10 cellular contexts compared by ENCODE assay signal in the genomic region with DNA sequence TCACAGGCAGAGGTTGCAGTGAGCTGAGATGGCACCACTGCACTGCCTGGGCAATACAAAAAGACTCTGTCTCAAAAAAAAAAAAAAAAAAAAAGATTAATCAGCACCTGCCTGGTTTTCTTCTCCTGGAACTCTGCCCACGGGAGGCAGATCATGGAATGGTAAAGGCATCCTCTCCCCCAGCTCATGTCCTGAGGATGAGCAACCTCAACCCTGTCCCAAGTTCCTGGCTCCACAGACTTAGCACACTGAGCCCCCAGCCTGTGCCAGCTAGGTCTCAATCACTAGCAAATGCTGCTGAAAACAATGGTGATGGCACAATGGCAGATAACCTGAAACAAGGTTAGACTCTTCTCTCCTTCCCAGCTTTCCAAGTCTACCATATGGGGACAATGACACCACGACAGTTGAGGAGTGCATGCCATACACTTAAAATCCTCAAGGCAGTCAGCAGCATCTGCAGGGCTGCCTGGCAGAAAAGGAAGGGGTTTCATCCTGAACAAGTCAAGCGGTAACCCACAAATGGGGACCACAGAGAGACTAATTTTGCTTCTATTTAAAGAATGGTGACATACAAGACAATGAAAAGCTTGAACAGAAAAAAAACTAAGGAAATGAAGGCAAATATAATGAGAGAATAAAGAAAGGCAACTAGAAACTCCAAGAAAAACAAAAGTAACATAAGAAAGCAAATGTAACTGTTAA. TPM values are rescaled to one million over a fixed set of nuclear protein-coding genes. Genes with fewer than 3 reads are reported as not detected.
A peak's percentile ranks its signal among the peaks of the same experiment; 100 is the strongest.
DNase-seq lines count a peak whose midpoint lies in the region; ATAC-seq and TF ChIP-seq lines count a peak whose summit lies in the region.
"Had no signal": no experiment of that assay in that cellular context is flagged by ENCODE, and none has a peak within 500 bp of the region (broad histone marks: within the 10 kb centered on the region; RNA-seq: fewer than 3 reads in every experiment).

No MANE protein-coding gene starts in this region.

- 74 to 81% methylated on average over 3 of the region's 3 CpGs for WGBS in heart right ventricle, 2 donors
- WGBS in spleen, 5 donors: 39 to 52% (median 41%) methylated on average over 3 of the region's 3 CpGs

- H3K4me1 ChIP-seq in right atrium auricular region: peaks cover 0 to 15% of the 10 kb centered on the region in 2 donors
- H3K4me1 ChIP-seq in heart right ventricle: peaks cover 6 to 16% (median 9%) of the 10 kb centered on the region in 9 donors
- peaks cover 8 to 48% (median 28%) of the 10 kb centered on the region in 6 donors for H3K4me1 ChIP-seq in spleen

- ATAC-seq in heart right ventricle (no peak), HG03045 (IDR thresholded peaks at IDR 0.05; ENCODE audit: unreplicated experiment) (no peak)
- ATAC-seq: Panc1 had no signal

- H3K9me3 ChIP-seq in right atrium auricular region: no peaks in the 10 kb centered on the region
- H3K9me3 ChIP-seq in heart right ventricle: no peaks in the 10 kb centered on the region
- H3K9me3 ChIP-seq in spleen: no peaks in the 10 kb centered on the region

- no peak overlapping the region for H3K4me3 ChIP-seq in right atrium auricular region
- H3K4me3 ChIP-seq in heart right ventricle: no peak overlapping the region
- H3K4me3 ChIP-seq in spleen: no peak overlapping the region

- H3K27me3 ChIP-seq in right atrium auricular region (no peaks in the 10 kb centered on the region), heart right ventricle (no peaks in the 10 kb centered on the region), spleen (replicated peaks in 1 of 7) (no peaks in the 10 kb centered on the region)

- intact Hi-C loops in heart right ventricle (cut with DNase I) (no loop called here), spleen (cut with DNase I; ENCODE audit: low total_unique reads) (no loop called here)

- DNase-seq in right atrium auricular region (ENCODE audit: low spot score) (peak; percentile 47), heart right ventricle (no peak), NCI-H69 (lab: John Stamatoyannopoulos, UW) (peak; percentile 18), glomerular visceral epithelial cell (ENCODE audit: extremely low spot score) (peak; percentile 22), spleen (no peak), SW480 (ENCODE audit: low spot score) (no peak), NCI-H1436 (lab: John Stamatoyannopoulos, UW) (no peak)
- DNase-seq: stimulated activated CD4-positive, alpha-beta T cell treated with anti-CD3 and anti-CD28 coated beads, Interleukin-1b, Interleukin-23, amount 100 ng/mL, for 48 hours had no signal

- TF ChIP-seq POLR2A in spleen (IDR thresholded peaks at IDR 0.05): no peak

- no peak for TF ChIP-seq CTCF in right atrium auricular region (IDR thresholded peaks at IDR 0.05)
- no peak for TF ChIP-seq CTCF in heart right ventricle (IDR thresholded peaks at IDR 0.05)
- TF ChIP-seq CTCF in spleen (IDR thresholded peaks at IDR 0.05 in 8 of 11, conservative IDR thresholded peaks at IDR 0.05 in 3 of 11): no peak

- no peaks in the 10 kb centered on the region for H3K36me3 ChIP-seq in right atrium auricular region
- H3K36me3 ChIP-seq in heart right ventricle: no peaks in the 10 kb centered on the region
- no peaks in the 10 kb centered on the region for H3K36me3 ChIP-seq in spleen

- H3K27ac ChIP-seq in right atrium auricular region: no peak overlapping the region
- no peak overlapping the region for H3K27ac ChIP-seq in heart right ventricle
- no peak overlapping the region for H3K27ac ChIP-seq in spleen

RNA-seq across cellular contexts. Expression of a gene that starts 4.8 kb away (rescaled TPM):
- 1 to 10 TPM; 6.4 to 7.4 TPM for total RNA-seq in right atrium auricular region
- 10 to 100 TPM in 2 of 10 donors, 1 to 10 TPM in 8; 5.8 to 14.2 (median 8.9) TPM for total RNA-seq in heart right ventricle
- 10 to 100 TPM; 10.6 to 14.2 TPM for polyA plus RNA-seq in heart right ventricle
- 10 to 100 TPM; 25.0 to 38.6 (median 29.7) TPM for total RNA-seq in spleen
- polyA plus RNA-seq in spleen: 10 to 100 TPM in 2 of 3 donors, 1 to 10 TPM in 1; 9.8 to 21.7 (median 18.1) TPM

RNA-seq across cellular contexts. Expression of a gene that starts 19.6 kb away (rescaled TPM):
- 1 to 10 TPM in 1 of 2 donors, under 1 TPM in 1; 0.52 to 2.1 TPM for total RNA-seq in right atrium auricular region
- 1 to 10 TPM in 3 of 10 donors, under 1 TPM in 7; 0.28 to 1.8 (median 0.81) TPM for total RNA-seq in heart right ventricle
- polyA plus RNA-seq in heart right ventricle: 1 to 10 TPM; 1.9 to 5.9 TPM
- total RNA-seq in spleen: 10 to 100 TPM in 3 of 7 donors, 1 to 10 TPM in 4; 7.8 to 11.2 (median 9.7) TPM
- polyA plus RNA-seq in spleen: 10 to 100 TPM in 2 of 3 donors, 1 to 10 TPM in 1; 8.2 to 15.9 (median 13.2) TPM

RNA-seq across cellular contexts. Expression of a gene that starts 52.8 kb away (rescaled TPM):
- total RNA-seq in right atrium auricular region (10 to 100 TPM; 33.1 to 55.3 TPM), heart right ventricle (100 to 1,000 TPM in 1 of 10 donors, 10 to 100 TPM in 9; 39.9 to 101 (median 76.5) TPM), spleen (10 to 100 TPM; 43.5 to 63.5 (median 45.6) TPM)
- polyA plus RNA-seq in heart right ventricle (10 to 100 TPM; 10.5 to 22.0 TPM), spleen (10 to 100 TPM in 1 of 3 donors, 1 to 10 TPM in 2; 6.2 to 10.4 (median 7.5) TPM)

Comparison
In these comparisons a context has a peak if more than half of its experiments do, and no peak if none do; other contexts are left out.
1. DNase-seq: peak in right atrium auricular region (single experiment), NCI-H69 (single experiment) and glomerular visceral epithelial cell (single experiment); none in heart right ventricle (0 of 2), spleen (single experiment), SW480 (single experiment) and NCI-H1436 (single experiment).